ENCODE assay signal across 17 cellular contexts in the genomic region with DNA sequence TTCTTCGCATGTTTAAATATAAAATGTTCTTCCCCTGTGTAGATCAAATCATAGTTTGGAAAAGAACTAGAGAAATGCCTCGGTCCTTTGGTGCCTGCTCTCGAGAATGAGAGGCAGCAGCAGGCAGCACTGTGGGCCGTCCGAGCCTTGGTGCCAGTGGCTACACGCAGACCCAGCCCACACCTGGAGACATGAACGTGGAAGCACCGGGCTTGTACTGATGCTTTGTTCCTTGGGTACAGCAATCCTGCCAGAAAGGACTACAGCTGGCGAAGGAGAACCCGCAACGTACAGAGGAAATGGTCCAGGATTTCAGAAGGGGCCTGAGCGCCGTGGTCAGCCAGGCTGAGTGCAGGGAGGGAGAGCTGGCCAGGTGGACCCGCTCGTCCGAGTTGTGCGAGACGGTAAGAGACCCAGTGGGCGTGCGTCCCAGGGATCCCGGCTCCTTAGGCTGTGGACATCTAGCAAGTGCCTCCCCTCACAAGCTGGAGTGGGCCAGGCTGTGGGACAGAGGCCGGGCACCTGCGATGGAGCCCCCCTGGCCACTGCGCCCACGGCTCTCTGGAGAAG. TPM values are rescaled to one million over a fixed set of nuclear protein-coding genes. Genes with fewer than 3 reads are reported as not detected.
DNase-seq lines count a peak whose midpoint lies in the region; TF ChIP-seq lines count a peak whose summit lies in the region.
"Had no signal": no experiment of that assay in that cellular context is flagged by ENCODE, and none has a peak within 500 bp of the region (broad histone marks: within the 10 kb centered on the region; RNA-seq: fewer than 3 reads in every experiment).

No MANE protein-coding gene starts in this region.

- peaks cover 5% of the 10 kb centered on the region for H3K4me1 Mint-ChIP-seq in MCF 10A (ENCODE audit: insufficient read depth, unreplicated experiment)

- H3K79me2 ChIP-seq in mammary epithelial cell (ENCODE audit: insufficient read depth, low read length), result no peaks in the 10 kb centered on the region

- H3K9ac ChIP-seq in mammary epithelial cell (ENCODE audit: insufficient read depth, low read length), result no peak overlapping the region

- TF ChIP-seq POLR2A in Peyer's patch (IDR thresholded peaks at IDR 0.05) (no peak), spleen (IDR thresholded peaks at IDR 0.05) (no peak)

- dilution Hi-C loops in mammary epithelial cell (cut with HindIII; ENCODE audit: low sequenced_read_pairs), result no loop called here

- H3K36me3 ChIP-seq in mammary epithelial cell (ENCODE audit: insufficient read depth, low read length), result no peaks in the 10 kb centered on the region
- H3K36me3 ChIP-seq in Peyer's patch, result no peaks in the 10 kb centered on the region
- H3K36me3 ChIP-seq in spleen, result no peaks in the 10 kb centered on the region

- 87% methylated on average over 13 of the region's 25 CpGs for WGBS in mammary epithelial cell (ENCODE audit: low coverage, missing lambda C conversion rate)
- 89 to 93% (median 91%) methylated on average over 24 to 25 of the region's 25 CpGs for WGBS in spleen, 5 donors

- intact Hi-C loops in MCF 10A (cut with micrococcal nuclease), result no loop called here
- intact Hi-C loops in mammary epithelial cell (cut with micrococcal nuclease), result no loop called here
- intact Hi-C loops in spleen (cut with DNase I; ENCODE audit: low total_unique reads), result no loop called here

- no peaks in the 10 kb centered on the region for H3K9me3 ChIP-seq in mammary epithelial cell (replicated peaks; ENCODE audit: insufficient read depth, low read length)
- no peaks in the 10 kb centered on the region for H3K9me3 ChIP-seq in Peyer's patch
- no peaks in the 10 kb centered on the region for H3K9me3 ChIP-seq in spleen

- H3K27ac ChIP-seq in mammary epithelial cell (ENCODE audit: insufficient read depth, low read depth, low read length) (no peak overlapping the region), Peyer's patch (no peak overlapping the region), spleen (no peak overlapping the region)
- H3K27ac ChIP-seq: C4-2B had no signal

- no peak for DNase-seq in MCF 10A (ENCODE audit: unreplicated experiment)
- DNase-seq in mammary epithelial cell, result no peak
- peak in 2 of 3 donors; percentile 27 to 42 for DNase-seq in Peyer's patch
- DNase-seq in mesenteric fat pad (ENCODE audit: low spot score), result peak; percentile 81
- peak; percentile 49 for DNase-seq in spleen
- DNase-seq in UCSD-AML1 (lab: John Stamatoyannopoulos, UW; ENCODE audit: unreplicated experiment), result no peak
- DNase-seq in NCI-H748 (lab: John Stamatoyannopoulos, UW; ENCODE audit: unreplicated experiment), result no peak
- DNase-seq in GF-D8 (lab: John Stamatoyannopoulos, UW), result no peak
- DNase-seq: DMS 273 treated with DMSO at 0.1 percent for 48 hours, GDM1, NCI-H2029, NCI-H510A, NCI-H82, PC-3 had no signal

- no peak for TF ChIP-seq CTCF in MCF 10A (IDR thresholded peaks at IDR 0.05; ENCODE audit: unreplicated experiment)
- TF ChIP-seq CTCF in mammary epithelial cell (conservative IDR thresholded peaks at IDR 0.05 in 1 of 2, IDR thresholded peaks at IDR 0.05 in 1 of 2; ENCODE audit: extremely low read depth in 1 of 2, insufficient read depth in 1 of 2, low read depth in 1 of 2, low read length in 2 of 2), result no peak
- no peak for TF ChIP-seq CTCF in Peyer's patch (IDR thresholded peaks at IDR 0.05)
- no peak for TF ChIP-seq CTCF in spleen (IDR thresholded peaks at IDR 0.05 in 8 of 11, conservative IDR thresholded peaks at IDR 0.05 in 3 of 11)

- H3K9me3 Mint-ChIP-seq in MCF 10A (ENCODE audit: unreplicated experiment), result no peaks in the 10 kb centered on the region

- POLR2A ChIA-PET in MCF 10A (lab: Yijun Ruan, JAX), result no interaction called here

- H3K27me3 Mint-ChIP-seq in MCF 10A (ENCODE audit: insufficient read depth, unreplicated experiment), result peaks cover 42% of the 10 kb centered on the region

- no peaks in the 10 kb centered on the region for H4K20me1 ChIP-seq in mammary epithelial cell (ENCODE audit: insufficient read depth, low read length)

- in situ Hi-C loops in mammary epithelial cell (cut with MboI; ENCODE audit: low sequenced_read_pairs in 2 of 2), result no loop called here

- CTCF ChIA-PET in MCF 10A (lab: Yijun Ruan, JAX) (interaction anchor here (0.6 kb wide), 1 partner anchor 27 kb away, joined by 4 read pairs; no protein-coding TSS in a partner anchor), mammary epithelial cell (lab: Charles Lee; ENCODE audit: low non-redundant PET) (no interaction called here)

- H3K4me3 Mint-ChIP-seq in MCF 10A (ENCODE audit: unreplicated experiment), result no peak overlapping the region

- no peaks in the 10 kb centered on the region for H3K36me3 Mint-ChIP-seq in MCF 10A (ENCODE audit: insufficient read depth, unreplicated experiment)

- BruUV-seq in MCF 10A (replicated peaks; lab: Mats Ljungman, UMichigan) (no TSS peak), mammary epithelial cell (replicated peaks; lab: Mats Ljungman, UMichigan) (no TSS peak)

- no peak overlapping the region for H2AFZ ChIP-seq in mammary epithelial cell (ENCODE audit: low read depth, low read length)

- peak overlapping the region; percentile 59 for H3K27ac Mint-ChIP-seq in MCF 10A (ENCODE audit: low read depth, unreplicated experiment)

- H3K4me1 ChIP-seq in mammary epithelial cell (ENCODE audit: insufficient read depth, low read length) (no peaks in the 10 kb centered on the region), Peyer's patch (no peaks in the 10 kb centered on the region), spleen (no peaks in the 10 kb centered on the region)

- H3K4me2 ChIP-seq in mammary epithelial cell (ENCODE audit: insufficient read depth, low read depth, low read length), result no peak overlapping the region

- H3K4me3 ChIP-seq in mammary epithelial cell (replicated peaks in 1 of 3; ENCODE audit: insufficient read depth in 1 of 3, low read depth in 2 of 3, low read length in 3 of 3), result no peak overlapping the region
- no peak overlapping the region for H3K4me3 ChIP-seq in Peyer's patch
- no peak overlapping the region for H3K4me3 ChIP-seq in spleen

- H3K27me3 ChIP-seq in mammary epithelial cell (ENCODE audit: insufficient read depth, low read length) (peaks cover 2% of the 10 kb centered on the region), Peyer's patch (no peaks in the 10 kb centered on the region), spleen (replicated peaks in 1 of 7) (peaks cover 0 to 53% (median 0%) of the 10 kb centered on the region in 7 donors)

RNA-seq across cellular contexts. Expression of a gene that starts 29.7 kb away (rescaled TPM):
- not detected in 2 replicates for total RNA-seq in MCF 10A (2022)
- total RNA-seq in mammary epithelial cell, result not detected
- not detected for polyA plus RNA-seq in mammary epithelial cell
- polyA minus RNA-seq in mammary epithelial cell, result not detected
- total RNA-seq in Peyer's patch, result not detected
- total RNA-seq in mesenteric fat pad, result not detected
- total RNA-seq in spleen, result not detected
- under 1 TPM in 1 of 3 donors, not detected in 2; 0.10 TPM for polyA plus RNA-seq in spleen
- total RNA-seq: H4, HT1080, PC-3 had no signal

RNA-seq across cellular contexts. Expression of a gene that starts 56.3 kb away (rescaled TPM):
- total RNA-seq in MCF 10A (2022) (4.5 and 5.8 TPM in 2 replicates), mammary epithelial cell (1 to 10 TPM; 4.5 to 7.4 TPM), Peyer's patch (1 to 10 TPM; 4.1 to 9.0 (median 7.2) TPM), mesenteric fat pad (6.5 TPM), spleen (1 to 10 TPM; 2.8 to 8.9 (median 5.7) TPM)
- polyA plus RNA-seq in mammary epithelial cell (3.1 TPM), spleen (1 to 10 TPM; 1.2 to 2.6 (median 1.8) TPM)
- polyA minus RNA-seq in mammary epithelial cell, result 1.8 TPM

RNA-seq across cellular contexts. Expression of a gene that starts 56.5 kb away (rescaled TPM):
- 73.4 and 75.0 TPM in 2 replicates for total RNA-seq in MCF 10A (2022)
- 100 to 1,000 TPM in 1 of 2 donors, 10 to 100 TPM in 1; 73.8 to 197 TPM for total RNA-seq in mammary epithelial cell
- 128 TPM for polyA plus RNA-seq in mammary epithelial cell
- polyA minus RNA-seq in mammary epithelial cell, result 231 TPM
- total RNA-seq in Peyer's patch, result 100 to 1,000 TPM in 3 of 4 donors, 10 to 100 TPM in 1; 94.9 to 253 (median 207) TPM
- total RNA-seq in mesenteric fat pad, result 112 TPM
- 100 to 1,000 TPM in 6 of 7 donors, 10 to 100 TPM in 1; 91.9 to 135 (median 122) TPM for total RNA-seq in spleen
- 10 to 100 TPM; 58.6 to 86.0 (median 62.3) TPM for polyA plus RNA-seq in spleen

Comparison
In these comparisons a context has a peak if more than half of its experiments do, and no peak if none do; other contexts are left out.
1. DNase-seq: peak in Peyer's patch (2 of 3), mesenteric fat pad (single experiment) and spleen (single experiment); none in MCF 10A (single experiment), mammary epithelial cell (single experiment), UCSD-AML1 (single experiment), NCI-H748 (single experiment) and GF-D8 (single experiment).